ENCODE assay signal across 9 cellular contexts in genomic region chr20:36792422-36792821, GRCh38. TPM values are rescaled to one million over a fixed set of nuclear protein-coding genes. Genes with fewer than 3 reads are reported as not detected.
DNase-seq lines count a peak whose midpoint lies in the region; TF ChIP-seq lines count a peak whose summit lies in the region.
"Had no signal": no experiment of that assay in that cellular context is flagged by ENCODE, and none has a peak within 500 bp of the region (broad histone marks: within the 10 kb centered on the region; RNA-seq: fewer than 3 reads in every experiment).

No MANE protein-coding gene starts in this region.

- TF ChIP-seq EP300 in suprapubic skin (IDR thresholded peaks at IDR 0.05): no peak

- intact Hi-C loops in ascending aorta (cut with DNase I): loop anchor here (5.0 kb wide), 1 partner anchor 95 kb away; no protein-coding TSS in a partner anchor

- TF ChIP-seq POLR2A in NB4 (IDR thresholded peaks at IDR 0.05; ENCODE audit: extremely low read depth, insufficient read length) (no peak), suprapubic skin (IDR thresholded peaks at IDR 0.05) (no peak)

- no peaks in the 10 kb centered on the region for H3K9me3 ChIP-seq in ascending aorta
- H3K9me3 ChIP-seq in suprapubic skin: no peaks in the 10 kb centered on the region

- peak; percentile 31 for TF ChIP-seq CTCF in NB4 (IDR thresholded peaks at IDR 0.05; ENCODE audit: low read depth, low read length)
- peak in 2 of 3 experiments; percentile 22 to 48 for TF ChIP-seq CTCF in ascending aorta (IDR thresholded peaks at IDR 0.05)
- no peak for TF ChIP-seq CTCF in suprapubic skin (IDR thresholded peaks at IDR 0.05)

- H3K27me3 ChIP-seq in ascending aorta (no peaks in the 10 kb centered on the region), suprapubic skin (no peaks in the 10 kb centered on the region)

- no peak overlapping the region for H3K27ac ChIP-seq in ascending aorta
- no peak overlapping the region for H3K27ac ChIP-seq in suprapubic skin

- H3K4me3 ChIP-seq in NB4 (ENCODE audit: low read depth, low read length) (no peak overlapping the region), ascending aorta (no peak overlapping the region), suprapubic skin (no peak overlapping the region)

- 64% methylated on average over 3 of the region's 3 CpGs for WGBS in suprapubic skin

- H3K4me1 ChIP-seq in ascending aorta (peaks cover 0 to 7% of the 10 kb centered on the region in 2 donors), suprapubic skin (peaks cover 3% of the 10 kb centered on the region)

- DNase-seq in NCI-H524 (lab: John Stamatoyannopoulos, UW): peak; percentile 52 to 60
- DNase-seq in NCI-H524 treated with DMSO at 0.1 percent for 48 hours (lab: John Stamatoyannopoulos, UW): no peak
- peak; percentile 49 for DNase-seq in NB4 (ENCODE audit: low read depth)
- DNase-seq in ascending aorta (ENCODE audit: low spot score in 2 of 2): peak in 1 of 2 donors; percentile 76
- peak; percentile 88 for DNase-seq in kidney glomerular epithelial cell (lab: John Stamatoyannopoulos, UW)
- no peak for DNase-seq in GOT3 (lab: John Stamatoyannopoulos, UW)
- DNase-seq in suprapubic skin (ENCODE audit: low spot score in 2 of 2): no peak
- no peak for DNase-seq in stimulated activated CD4-positive, alpha-beta T cell treated with anti-CD3 and anti-CD28 coated beads, Interleukin-2, amount 100 ng/mL, for 48 hours
- DNase-seq: CD4-positive, CD25-positive, alpha-beta regulatory T cell had no signal

- peaks cover 54 to 56% of the 10 kb centered on the region in 2 donors for H3K36me3 ChIP-seq in ascending aorta
- H3K36me3 ChIP-seq in suprapubic skin: peaks cover 71% of the 10 kb centered on the region

RNA-seq across cellular contexts. Expression of gene DSN1, which starts 18.9 kb away (rescaled TPM):
- 26.9 TPM for total RNA-seq in ascending aorta
- total RNA-seq in suprapubic skin: 10 to 100 TPM in 1 of 4 donors, 1 to 10 TPM in 3; 6.7 to 13.5 (median 9.6) TPM

RNA-seq across cellular contexts. Expression of gene NDRG3, which starts 46.5 kb away (rescaled TPM):
- total RNA-seq in ascending aorta: 36.9 TPM
- total RNA-seq in suprapubic skin: 10 to 100 TPM; 19.2 to 24.2 (median 22.7) TPM

Comparison
In these comparisons a context has a peak if more than half of its experiments do, and no peak if none do; other contexts are left out.
1. DNase-seq: peak in NCI-H524 (2 of 2), NB4 (single experiment) and kidney glomerular epithelial cell (single experiment); none in NCI-H524 treated with DMSO at 0.1 percent for 48 hours (single experiment), GOT3 (single experiment), suprapubic skin (0 of 2) and stimulated activated CD4-positive, alpha-beta T cell treated with anti-CD3 and anti-CD28 coated beads, Interleukin-2, amount 100 ng/mL, for 48 hours (0 of 2).
2. CTCF ChIP-seq: peak in NB4 (single experiment) and ascending aorta (2 of 3); none in suprapubic skin (0 of 2).